In the genomic region with DNA sequence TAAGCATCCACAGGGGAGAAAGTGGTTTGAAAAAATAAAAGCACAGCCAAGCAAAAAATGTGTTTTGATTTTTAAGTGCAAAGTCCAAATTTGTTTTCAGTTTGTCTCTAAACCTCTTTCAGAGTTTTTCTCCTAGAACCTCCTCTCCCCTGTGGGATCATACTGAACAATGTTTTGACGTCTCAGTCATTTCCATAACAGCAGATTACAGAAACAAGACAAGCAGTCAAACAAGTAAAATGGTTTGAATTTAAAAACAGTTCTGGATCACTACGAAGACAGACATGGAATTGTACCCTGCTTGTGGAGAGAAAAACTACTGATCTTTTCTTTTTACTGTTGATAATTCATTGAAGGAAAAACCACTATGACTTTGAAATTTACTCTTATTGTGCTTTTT, we compare ENCODE assay signal across 28 cellular contexts.
"Had no signal": no experiment of that assay in that cellular context is flagged by ENCODE, and none has a peak within 500 bp of the region (broad histone marks: within the 10 kb centered on the region; RNA-seq: fewer than 3 reads in every experiment).

No MANE protein-coding gene starts in this region.

- DNase-seq: Karpas-422, Kasumi-1, MG63, MM.1S, MV-4-11, NCI-H1048, NCI-H1092, NCI-H1105, NCI-H1105 treated with DMSO at 0.1 percent for 48 hours, NCI-H1436, NCI-H1436 treated with DMSO at 0.1 percent for 48 hours, NCI-H1694, NCI-H1694 treated with DMSO at 0.1 percent for 48 hours, NCI-H187, NCI-H187 treated with DMSO at 0.1 percent for 48 hours, NCI-H1930, NCI-H2029, NCI-H2029 treated with DMSO at 0.1 percent for 48 hours, NCI-H2107, NCI-H2171, NCI-H2171 treated with DMSO at 0.1 percent for 48 hours, NCI-H2227 treated with DMSO at 0.1 percent for 48 hours, NCI-H226, NCI-H446, NCI-H446 treated with DMSO at 0.1 percent for 48 hours, NCI-H510A, NCI-H510A treated with DMSO at 0.1 percent for 48 hours, NCI-H524 had no signal

- H3K9me3 ChIP-seq: MG63 had no signal

- H3K36me3 ChIP-seq: MG63 had no signal

- H3K27me3 ChIP-seq: MG63 had no signal

- H3K4me3 ChIP-seq: MG63 had no signal
